ENCODE assay signal across 19 cellular contexts in genomic region chr2:105252271-105252670, GRCh38. TPM values are rescaled to one million over a fixed set of nuclear protein-coding genes. Genes with fewer than 3 reads are reported as not detected.
DNase-seq lines count a peak whose midpoint lies in the region; ATAC-seq and TF ChIP-seq lines count a peak whose summit lies in the region.
"Had no signal": no experiment of that assay in that cellular context is flagged by ENCODE, and none has a peak within 500 bp of the region (broad histone marks: within the 10 kb centered on the region; RNA-seq: fewer than 3 reads in every experiment).

No MANE protein-coding gene starts in this region.

- H3K27me3 Mint-ChIP-seq in chondrocyte (ENCODE audit: low read depth) (no peaks in the 10 kb centered on the region), neural progenitor cell (ENCODE audit: insufficient read depth, low read depth) (peaks cover 3% of the 10 kb centered on the region)

- no peak overlapping the region for H3K4me3 Mint-ChIP-seq in chondrocyte (ENCODE audit: unreplicated experiment)
- H3K4me3 Mint-ChIP-seq in neural progenitor cell, result no peak overlapping the region
- H3K4me3 Mint-ChIP-seq: CD4-positive, CD25-positive, alpha-beta regulatory T cell; H9 had no signal

- no peak overlapping the region for H3K9ac ChIP-seq in neural progenitor cell

- H3K36me3 ChIP-seq in HAP-1 (replicated peaks), result no peaks in the 10 kb centered on the region
- H3K36me3 ChIP-seq in neural progenitor cell, result no peaks in the 10 kb centered on the region

- ATAC-seq in GM18867 (IDR thresholded peaks at IDR 0.05; ENCODE audit: unreplicated experiment), result no peak
- no peak for ATAC-seq in GM19351 (IDR thresholded peaks at IDR 0.05; ENCODE audit: unreplicated experiment)
- ATAC-seq: Panc1 had no signal

- H3K36me3 Mint-ChIP-seq in chondrocyte (ENCODE audit: low read depth), result peaks cover 2% of the 10 kb centered on the region
- no peaks in the 10 kb centered on the region for H3K36me3 Mint-ChIP-seq in neural progenitor cell
- H3K36me3 Mint-ChIP-seq: CD4-positive, CD25-positive, alpha-beta regulatory T cell had no signal

- H3K9me3 Mint-ChIP-seq in chondrocyte (ENCODE audit: low read depth) (peaks cover 4% of the 10 kb centered on the region), neural progenitor cell (peaks cover 8% of the 10 kb centered on the region)

- TF ChIP-seq CTCF in chondrocyte (IDR thresholded peaks at IDR 0.05) (no peak), neural progenitor cell (IDR thresholded peaks at IDR 0.05) (no peak)

- no peaks in the 10 kb centered on the region for H3K9me3 ChIP-seq in HAP-1
- no peaks in the 10 kb centered on the region for H3K9me3 ChIP-seq in neural progenitor cell (ENCODE audit: low read depth)

- no peaks in the 10 kb centered on the region for H4K20me1 ChIP-seq in neural progenitor cell (ENCODE audit: low read depth)

- H3K27me3 ChIP-seq in HAP-1 (ENCODE audit: low read depth), result no peaks in the 10 kb centered on the region
- no peaks in the 10 kb centered on the region for H3K27me3 ChIP-seq in neural progenitor cell

- H3K27ac Mint-ChIP-seq in chondrocyte (ENCODE audit: unreplicated experiment) (peak overlapping the region; percentile 17), neural progenitor cell (no peak overlapping the region)
- H3K27ac Mint-ChIP-seq: CD4-positive, CD25-positive, alpha-beta regulatory T cell had no signal

- peaks cover 29% of the 10 kb centered on the region for H3K4me1 Mint-ChIP-seq in chondrocyte (ENCODE audit: low read depth)
- H3K4me1 Mint-ChIP-seq in neural progenitor cell, result no peaks in the 10 kb centered on the region
- H3K4me1 Mint-ChIP-seq: CD4-positive, CD25-positive, alpha-beta regulatory T cell had no signal

- H3K4me2 ChIP-seq in neural progenitor cell, result no peak overlapping the region

- H3K4me1 ChIP-seq in HAP-1, result peaks cover 10% of the 10 kb centered on the region
- H3K4me1 ChIP-seq in neural progenitor cell, result no peaks in the 10 kb centered on the region

- no peaks in the 10 kb centered on the region for H3K79me2 ChIP-seq in neural progenitor cell (ENCODE audit: low read depth)

- no peak overlapping the region for H2AFZ ChIP-seq in neural progenitor cell (replicated peaks)

- peak overlapping the region; percentile 85 for H3K27ac ChIP-seq in neural progenitor cell

- in situ Hi-C loops in HAP-1 (cut with MboI; ENCODE audit: low sequenced_read_pairs), result no loop called here

- peak; percentile 20 to 32 for DNase-seq in HAP-1 (ENCODE audit: low spot score in 2 of 2)
- DNase-seq in chondrocyte (ENCODE audit: low spot score), result no peak
- DNase-seq in neural progenitor cell (ENCODE audit: low spot score), result peak; percentile 34
- DNase-seq in germinal center (ENCODE audit: low spot score), result no peak
- no peak for DNase-seq in hepatic stellate cell (ENCODE audit: low spot score)
- DNase-seq: CD4-positive, CD25-positive, alpha-beta regulatory T cell; H9; KG1; NCI-H1092 treated with DMSO at 0.1 percent for 48 hours; NCI-H1436 treated with DMSO at 0.1 percent for 48 hours; NCI-H1930; NCI-H2227 treated with DMSO at 0.1 percent for 48 hours; NCI-H510A; NCI-H748 treated with DMSO at 0.1 percent for 48 hours had no signal

- H3K4me3 ChIP-seq in HAP-1, result no peak overlapping the region
- no peak overlapping the region for H3K4me3 ChIP-seq in neural progenitor cell

- H3F3A ChIP-seq in neural progenitor cell (ENCODE audit: low read depth), result peaks cover 5% of the 10 kb centered on the region

RNA-seq across cellular contexts. Expression of gene GPR45, which starts 10.7 kb away (rescaled TPM):
- total RNA-seq in chondrocyte (not detected in 3 replicates), neural progenitor cell (ENCODE audit: low replicate concordance) (not detected in 2 replicates)
- total RNA-seq: A673; CD4-positive, CD25-positive, alpha-beta regulatory T cell; H9; HT1080 had no signal

Comparison
In these comparisons a context has a peak if more than half of its experiments do, and no peak if none do; other contexts are left out.
1. DNase-seq: peak in HAP-1 (2 of 2) and neural progenitor cell (single experiment); none in chondrocyte (single experiment), germinal center (single experiment) and hepatic stellate cell (single experiment).